28 cellular contexts compared by ENCODE assay signal in the genomic region with DNA sequence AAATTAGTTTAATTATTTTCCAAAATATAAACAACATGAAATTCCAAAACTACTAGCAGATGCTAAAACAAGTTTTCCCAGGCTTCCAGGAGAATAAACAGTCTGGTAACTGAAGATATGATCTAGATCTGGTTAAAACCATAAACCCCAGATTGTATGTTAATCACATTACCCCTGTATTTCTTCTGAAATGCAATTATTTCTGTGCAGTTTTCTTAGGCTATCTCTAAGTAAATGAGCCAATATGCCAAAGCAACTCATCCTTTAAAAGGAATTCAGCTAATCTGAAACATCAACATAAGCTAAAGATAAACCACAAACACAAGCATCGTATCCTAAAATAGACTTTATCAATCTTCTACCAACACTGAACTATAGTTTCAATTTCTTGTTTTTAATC.
"Had no signal": no experiment of that assay in that cellular context is flagged by ENCODE, and none has a peak within 500 bp of the region (broad histone marks: within the 10 kb centered on the region; RNA-seq: fewer than 3 reads in every experiment).

No MANE protein-coding gene starts in this region.

- ATAC-seq: left ventricle myocardium superior; lower lobe of right lung; mucosa of descending colon; natural killer cell treated with Interleukin-12 subunit alpha and Interleukin-12 subunit beta and Interleukin-15 and Interleukin-18, amount 100 ng/mL, for 72 hours; pancreas; right lobe of liver; stimulated activated naive CD8-positive, alpha-beta T cell treated with anti-CD3 and anti-CD28 coated beads, Interleukin-15, amount 100 ng/mL, for 72 hours; upper lobe of right lung had no signal

- H3K27me3 ChIP-seq: colonic mucosa, esophagus squamous epithelium, pancreas, right lobe of liver, suprapubic skin, transverse colon, upper lobe of right lung, vagina had no signal

- H3K4me1 Mint-ChIP-seq: neural crest cell; stimulated activated naive CD8-positive, alpha-beta T cell treated with anti-CD3 and anti-CD28 coated beads, Interleukin-15, amount 100 ng/mL, for 72 hours had no signal

- H3K9me3 ChIP-seq: colonic mucosa, esophagus squamous epithelium, lower lobe of right lung, mucosa of descending colon, neutrophil, pancreas, right lobe of liver, suprapubic skin, transverse colon, upper lobe of right lung, vagina had no signal

- FAIRE-seq: frontal cortex, keratinocyte, pancreas, small intestine had no signal

- H3K36me3 ChIP-seq: colonic mucosa, esophagus squamous epithelium, lower lobe of right lung, neutrophil, pancreas, right lobe of liver, suprapubic skin, transverse colon, upper lobe of right lung, vagina had no signal

- H3K9me3 Mint-ChIP-seq: dendritic cell treated with granulocyte-macrophage colony-stimulating factor and Interleukin-4, amounts not matched to agents 40 ng/mL and 50 ng/mL, for 4 days; natural killer cell treated with Interleukin-12 subunit alpha and Interleukin-12 subunit beta and Interleukin-15 and Interleukin-18, amount 100 ng/mL, for 72 hours had no signal

- H3K4me3 ChIP-seq: colonic mucosa, esophagus squamous epithelium, lower lobe of right lung, mucosa of descending colon, pancreas, right lobe of liver, suprapubic skin, transverse colon, upper lobe of right lung, vagina had no signal

- H3K4me3 Mint-ChIP-seq: dendritic cell treated with granulocyte-macrophage colony-stimulating factor and Interleukin-4, amounts not matched to agents 40 ng/mL and 50 ng/mL, for 4 days; naive B cell; natural killer cell treated with Interleukin-12 subunit alpha and Interleukin-12 subunit beta and Interleukin-15 and Interleukin-18, amount 100 ng/mL, for 72 hours; neural crest cell; stimulated activated naive CD8-positive, alpha-beta T cell treated with anti-CD3 and anti-CD28 coated beads, Interleukin-15, amount 100 ng/mL, for 72 hours had no signal

- H3K36me3 Mint-ChIP-seq: naive B cell; natural killer cell treated with Interleukin-12 subunit alpha and Interleukin-12 subunit beta and Interleukin-15 and Interleukin-18, amount 100 ng/mL, for 72 hours had no signal

- H3K27ac ChIP-seq: colonic mucosa, esophagus squamous epithelium, lower lobe of right lung, neutrophil, pancreas, right lobe of liver, suprapubic skin, transverse colon, upper lobe of right lung, vagina had no signal

- H3K4me1 ChIP-seq: colonic mucosa, esophagus squamous epithelium, lower lobe of right lung, pancreas, right lobe of liver, suprapubic skin, transverse colon, upper lobe of right lung, vagina had no signal

- H3K27ac Mint-ChIP-seq: dendritic cell treated with granulocyte-macrophage colony-stimulating factor and Interleukin-4, amounts not matched to agents 40 ng/mL and 50 ng/mL, for 4 days; naive B cell; natural killer cell treated with Interleukin-12 subunit alpha and Interleukin-12 subunit beta and Interleukin-15 and Interleukin-18, amount 100 ng/mL, for 72 hours; stimulated activated naive CD8-positive, alpha-beta T cell treated with anti-CD3 and anti-CD28 coated beads, Interleukin-15, amount 100 ng/mL, for 72 hours had no signal

- DNase-seq: colonic mucosa; effector memory CD4-positive, alpha-beta T cell; erythroblast; esophagus squamous epithelium; left ventricle myocardium superior; lower lobe of right lung; mucosa of descending colon; naive B cell; pancreas; retina; right lobe of liver; small intestine; stimulated activated CD4-positive, alpha-beta T cell treated with anti-CD3 and anti-CD28 coated beads, Interleukin-12 subunit alpha, Interleukin-12 subunit beta, amount 100 ng/mL, for 4 hours; stimulated activated CD4-positive, alpha-beta T cell treated with anti-CD3 and anti-CD28 coated beads, Interleukin-1b, Interleukin-23, amount 100 ng/mL, for 48 hours; stimulated activated CD4-positive, alpha-beta T cell treated with anti-CD3 and anti-CD28 coated beads, Interleukin-4, amount 100 ng/mL, for 1 hour; stimulated activated CD8-positive, alpha-beta memory T cell treated with anti-CD3 and anti-CD28 coated beads, Interleukin-4, amount 100 ng/mL, for 48 hours; stimulated activated naive CD4-positive, alpha-beta T cell; stimulated activated naive CD8-positive, alpha-beta T cell treated with anti-CD3 and anti-CD28 coated beads, Interleukin-15, amount 100 ng/mL, for 72 hours; transverse colon; upper lobe of right lung had no signal
